8 cellular contexts compared by ENCODE assay signal in the genomic region with DNA sequence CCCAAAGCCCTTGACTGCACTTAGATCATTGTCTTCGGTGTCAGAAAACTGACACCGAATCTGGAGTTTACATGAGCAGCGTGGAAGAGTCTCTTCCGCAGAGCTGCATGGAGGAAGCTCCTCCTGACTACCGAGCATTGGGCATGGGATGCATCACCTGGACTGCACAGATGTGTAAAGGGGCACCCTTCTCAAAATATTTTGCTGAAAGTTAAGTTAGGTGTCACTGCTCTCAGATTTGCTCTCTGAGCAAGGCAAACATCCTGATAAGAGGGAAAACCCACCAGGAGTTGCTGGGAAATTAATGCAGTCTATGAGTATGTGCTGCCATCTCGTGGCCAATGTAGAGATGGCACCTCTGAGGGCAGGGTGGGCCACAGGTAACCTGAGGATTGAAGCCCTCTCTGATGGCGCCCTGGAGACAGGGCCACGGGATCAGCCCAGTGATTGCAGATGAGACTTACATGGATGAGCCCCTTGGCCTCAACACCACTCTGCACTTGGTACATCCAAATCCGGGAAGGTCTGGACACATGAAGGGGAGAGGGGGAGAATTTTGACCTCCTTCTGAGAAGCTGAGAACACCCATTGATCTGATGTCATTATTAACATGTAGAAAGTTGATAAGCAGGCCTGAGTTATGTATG.
DNase-seq lines count a peak whose midpoint lies in the region; ATAC-seq and TF ChIP-seq lines count a peak whose summit lies in the region.

No MANE protein-coding gene starts in this region.

- H3K4me1 Mint-ChIP-seq in activated B cell treated with CpG ODN at 0.5 μM for 24 hours: no peaks in the 10 kb centered on the region

- H3K4me3 Mint-ChIP-seq in activated B cell treated with CpG ODN at 0.5 μM for 24 hours: no peak overlapping the region

- no peak overlapping the region for H3K27ac Mint-ChIP-seq in activated B cell treated with CpG ODN at 0.5 μM for 24 hours

- intact Hi-C loops in activated B cell treated with CpG ODN at 0.5 μM for 24 hours (cut with micrococcal nuclease): loop anchor here (1.0 to 2.0 kb wide), 3 partner anchors 14 to 841 kb away; a partner anchor contains a TSS

- ATAC-seq in GM21723 (IDR thresholded peaks at IDR 0.05; ENCODE audit: unreplicated experiment) (peak; percentile 96), activated B cell treated with CpG ODN at 0.5 μM for 24 hours (ENCODE audit: low read depth) (peak; percentile 56)

- DNase-seq in GM03348 (ENCODE audit: low spot score): peak; percentile 65
- peak; percentile 17 for DNase-seq in KG1 (lab: John Stamatoyannopoulos, UW)
- DNase-seq in activated B cell treated with CpG ODN at 0.5 μM for 24 hours: peak; percentile 32
- peak; percentile 37 for DNase-seq in central memory CD4-positive, alpha-beta T cell
- peak; percentile 50 for DNase-seq in kidney glomerular epithelial cell (lab: John Stamatoyannopoulos, UW)
- DNase-seq in stimulated activated CD4-positive, alpha-beta T cell treated with anti-CD3 and anti-CD28 coated beads, Interleukin-4, amount 100 ng/mL, for 4 hours: peak; percentile 36 to 56
- DNase-seq in NCI-H345 (lab: John Stamatoyannopoulos, UW): no peak

- H3K27me3 Mint-ChIP-seq in activated B cell treated with CpG ODN at 0.5 μM for 24 hours: peaks cover 9% of the 10 kb centered on the region

- peaks cover 2% of the 10 kb centered on the region for H3K9me3 Mint-ChIP-seq in activated B cell treated with CpG ODN at 0.5 μM for 24 hours

- no peaks in the 10 kb centered on the region for H3K36me3 Mint-ChIP-seq in activated B cell treated with CpG ODN at 0.5 μM for 24 hours (ENCODE audit: low read depth)

- CTCF ChIA-PET in activated B cell treated with CpG ODN at 0.5 μM for 24 hours (lab: Charles Lee): interaction anchor here (0.6 to 3.2 kb wide), 15 partner anchors 9 to 1360 kb away, joined by 3 to 46 read pairs (median 4); no protein-coding TSS in a partner anchor

- peak; percentile 63 for TF ChIP-seq CTCF in activated B cell treated with CpG ODN at 0.5 μM for 24 hours (IDR thresholded peaks at IDR 0.05)

- POLR2A ChIA-PET in activated B cell treated with CpG ODN at 0.5 μM for 24 hours (lab: Charles Lee): interaction anchor here (1.4 kb wide), 1 partner anchor 14 kb away, joined by 6 read pairs; no protein-coding TSS in a partner anchor
